Comparison of ENCODE assay signal across 1 cellular context in genomic region chr2:70141754-70142589, GRCh38.
TF ChIP-seq lines count a peak whose summit lies in the region.

No MANE protein-coding gene starts in this region.

TF ChIP-seq in HepG2, 621 proteins besides CTCF, POLR2A, EP300 and RAD21 (continued from another document and continues in another):
- no peak; the same call in 1 of the 2 replicates for TF ChIP-seq ZNF318 (CRISPR knock-in tag; IDR thresholded peaks at IDR 0.05)
- no peak; the same call in 1 of the 2 replicates for TF ChIP-seq ZFP82 (CRISPR knock-in tag; IDR thresholded peaks at IDR 0.05; ENCODE audit: borderline replicate concordance)
- 0 out of 2 replicates have a peak, but pooled peaks have one; percentile 20 for TF ChIP-seq TGIF2 (CRISPR knock-in tag; IDR thresholded peaks at IDR 0.05)
- TF ChIP-seq, protein P1, sequence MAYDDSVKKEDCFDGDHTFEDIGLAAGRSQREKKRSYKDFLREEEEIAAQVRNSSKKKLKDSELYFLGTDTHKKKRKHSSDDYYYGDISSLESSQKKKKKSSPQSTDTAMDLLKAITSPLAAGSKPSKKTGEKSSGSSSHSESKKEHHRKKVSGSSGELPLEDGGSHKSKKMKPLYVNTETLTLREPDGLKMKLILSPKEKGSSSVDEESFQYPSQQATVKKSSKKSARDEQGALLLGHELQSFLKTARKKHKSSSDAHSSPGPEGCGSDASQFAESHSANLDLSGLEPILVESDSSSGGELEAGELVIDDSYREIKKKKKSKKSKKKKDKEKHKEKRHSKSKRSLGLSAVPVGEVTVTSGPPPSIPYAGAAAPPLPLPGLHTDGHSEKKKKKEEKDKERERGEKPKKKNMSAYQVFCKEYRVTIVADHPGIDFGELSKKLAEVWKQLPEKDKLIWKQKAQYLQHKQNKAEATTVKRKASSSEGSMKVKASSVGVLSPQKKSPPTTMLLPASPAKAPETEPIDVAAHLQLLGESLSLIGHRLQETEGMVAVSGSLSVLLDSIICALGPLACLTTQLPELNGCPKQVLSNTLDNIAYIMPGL (CRISPR knock-in tag; IDR thresholded peaks at IDR 0.05; ENCODE audit: borderline replicate concordance in 1 of 2, low read depth in 1 of 2) = peak in 1 of 2 experiments; percentile 20; a peak in 1 of 4 replicates
- TF ChIP-seq, protein P2, sequence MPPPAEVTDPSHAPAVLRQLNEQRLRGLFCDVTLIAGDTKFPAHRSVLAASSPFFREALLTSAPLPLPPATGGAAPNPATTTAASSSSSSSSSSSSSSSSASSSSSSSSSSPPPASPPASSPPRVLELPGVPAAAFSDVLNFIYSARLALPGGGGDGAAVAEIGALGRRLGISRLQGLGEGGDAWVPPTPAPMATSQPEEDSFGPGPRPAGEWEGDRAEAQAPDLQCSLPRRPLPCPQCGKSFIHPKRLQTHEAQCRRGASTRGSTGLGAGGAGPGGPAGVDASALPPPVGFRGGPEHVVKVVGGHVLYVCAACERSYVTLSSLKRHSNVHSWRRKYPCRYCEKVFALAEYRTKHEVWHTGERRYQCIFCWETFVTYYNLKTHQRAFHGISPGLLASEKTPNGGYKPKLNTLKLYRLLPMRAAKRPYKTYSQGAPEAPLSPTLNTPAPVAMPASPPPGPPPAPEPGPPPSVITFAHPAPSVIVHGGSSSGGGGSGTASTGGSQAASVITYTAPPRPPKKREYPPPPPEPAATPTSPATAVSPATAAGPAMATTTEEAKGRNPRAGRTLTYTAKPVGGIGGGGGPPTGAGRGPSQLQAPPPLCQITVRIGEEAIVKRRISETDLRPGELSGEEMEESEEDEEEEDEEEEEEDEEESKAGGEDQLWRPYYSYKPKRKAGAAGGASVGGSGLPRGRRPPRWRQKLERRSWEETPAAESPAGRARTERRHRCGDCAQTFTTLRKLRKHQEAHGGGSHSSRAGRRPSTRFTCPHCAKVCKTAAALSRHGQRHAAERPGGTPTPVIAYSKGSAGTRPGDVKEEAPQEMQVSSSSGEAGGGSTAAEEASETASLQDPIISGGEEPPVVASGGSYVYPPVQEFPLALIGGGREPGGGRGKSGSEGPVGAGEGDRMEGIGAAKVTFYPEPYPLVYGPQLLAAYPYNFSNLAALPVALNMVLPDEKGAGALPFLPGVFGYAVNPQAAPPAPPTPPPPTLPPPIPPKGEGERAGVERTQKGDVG (CRISPR knock-in tag; IDR thresholded peaks at IDR 0.05; ENCODE audit: borderline replicate concordance) = no peak
- no peak for TF ChIP-seq ZNF574 (CRISPR knock-in tag; IDR thresholded peaks at IDR 0.05)
- TF ChIP-seq SRF (IDR thresholded peaks at IDR 0.05; ENCODE audit: low read depth, low read length) = no peak
- TF ChIP-seq NBN (conservative IDR thresholded peaks at IDR 0.05) = no peak
- TF ChIP-seq ERF (CRISPR knock-in tag; IDR thresholded peaks at IDR 0.05) = no peak
- no peak for TF ChIP-seq ZNF101 (CRISPR knock-in tag; IDR thresholded peaks at IDR 0.05; ENCODE audit: borderline replicate concordance, low read depth)
- peak in 1 of 2 experiments; percentile 57; a peak in 1 of 4 replicates for TF ChIP-seq ATF4 (CRISPR knock-in tag; IDR thresholded peaks at IDR 0.05)
- TF ChIP-seq PHF8 (CRISPR knock-in tag; IDR thresholded peaks at IDR 0.05) = peak; percentile 47; the same call in 1 of the 2 replicates
- 0 out of 2 replicates have a peak, but pooled peaks have one; percentile 35 for TF ChIP-seq CREBL2 (CRISPR knock-in tag; IDR thresholded peaks at IDR 0.05; ENCODE audit: borderline replicate concordance)
- TF ChIP-seq, protein P3, sequence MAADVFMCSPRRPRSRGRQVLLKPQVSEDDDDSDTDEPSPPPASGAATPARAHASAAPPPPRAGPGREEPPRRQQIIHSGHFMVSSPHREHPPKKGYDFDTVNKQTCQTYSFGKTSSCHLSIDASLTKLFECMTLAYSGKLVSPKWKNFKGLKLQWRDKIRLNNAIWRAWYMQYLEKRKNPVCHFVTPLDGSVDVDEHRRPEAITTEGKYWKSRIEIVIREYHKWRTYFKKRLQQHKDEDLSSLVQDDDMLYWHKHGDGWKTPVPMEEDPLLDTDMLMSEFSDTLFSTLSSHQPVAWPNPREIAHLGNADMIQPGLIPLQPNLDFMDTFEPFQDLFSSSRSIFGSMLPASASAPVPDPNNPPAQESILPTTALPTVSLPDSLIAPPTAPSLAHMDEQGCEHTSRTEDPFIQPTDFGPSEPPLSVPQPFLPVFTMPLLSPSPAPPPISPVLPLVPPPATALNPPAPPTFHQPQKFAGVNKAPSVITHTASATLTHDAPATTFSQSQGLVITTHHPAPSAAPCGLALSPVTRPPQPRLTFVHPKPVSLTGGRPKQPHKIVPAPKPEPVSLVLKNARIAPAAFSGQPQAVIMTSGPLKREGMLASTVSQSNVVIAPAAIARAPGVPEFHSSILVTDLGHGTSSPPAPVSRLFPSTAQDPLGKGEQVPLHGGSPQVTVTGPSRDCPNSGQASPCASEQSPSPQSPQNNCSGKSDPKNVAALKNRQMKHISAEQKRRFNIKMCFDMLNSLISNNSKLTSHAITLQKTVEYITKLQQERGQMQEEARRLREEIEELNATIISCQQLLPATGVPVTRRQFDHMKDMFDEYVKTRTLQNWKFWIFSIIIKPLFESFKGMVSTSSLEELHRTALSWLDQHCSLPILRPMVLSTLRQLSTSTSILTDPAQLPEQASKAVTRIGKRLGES (CRISPR knock-in tag; IDR thresholded peaks at IDR 0.05; ENCODE audit: borderline replicate concordance) = peak; percentile 47; the same call in 1 of the 2 replicates
- no peak for TF ChIP-seq XBP1 (CRISPR knock-in tag; IDR thresholded peaks at IDR 0.05)
- TF ChIP-seq ATRX (CRISPR knock-in tag; IDR thresholded peaks at IDR 0.05; ENCODE audit: borderline replicate concordance) = no peak
- no peak for TF ChIP-seq ZNF775 (CRISPR knock-in tag; IDR thresholded peaks at IDR 0.05; ENCODE audit: borderline replicate concordance)
- TF ChIP-seq SP1 (IDR thresholded peaks at IDR 0.05) = no peak
- no peak; the same call in 1 of the 2 replicates for TF ChIP-seq SP1 (CRISPR knock-in tag; IDR thresholded peaks at IDR 0.05)
- TF ChIP-seq SRY (CRISPR knock-in tag; IDR thresholded peaks at IDR 0.05) = peak; percentile 31
- no peak for TF ChIP-seq DPF2 (CRISPR knock-in tag; IDR thresholded peaks at IDR 0.05; ENCODE audit: borderline replicate concordance, low read depth)
- TF ChIP-seq PTBP1 (IDR thresholded peaks at IDR 0.05; ENCODE audit: low read depth, low read length, poor library complexity, severe bottlenecking) = no peak
- TF ChIP-seq CBX1 (IDR thresholded peaks at IDR 0.05; ENCODE audit: low read depth) = no peak
- TF ChIP-seq SRSF1 (optimal IDR thresholded peaks at IDR 0.05; ENCODE audit: low read depth, low read length) = no peak
- TF ChIP-seq STAT5B (CRISPR knock-in tag; IDR thresholded peaks at IDR 0.05) = no peak
- no peak for TF ChIP-seq RARG (CRISPR knock-in tag; IDR thresholded peaks at IDR 0.05; ENCODE audit: low read depth)
- TF ChIP-seq TRIM22 (IDR thresholded peaks at IDR 0.05) = no peak
- TF ChIP-seq, protein P4, sequence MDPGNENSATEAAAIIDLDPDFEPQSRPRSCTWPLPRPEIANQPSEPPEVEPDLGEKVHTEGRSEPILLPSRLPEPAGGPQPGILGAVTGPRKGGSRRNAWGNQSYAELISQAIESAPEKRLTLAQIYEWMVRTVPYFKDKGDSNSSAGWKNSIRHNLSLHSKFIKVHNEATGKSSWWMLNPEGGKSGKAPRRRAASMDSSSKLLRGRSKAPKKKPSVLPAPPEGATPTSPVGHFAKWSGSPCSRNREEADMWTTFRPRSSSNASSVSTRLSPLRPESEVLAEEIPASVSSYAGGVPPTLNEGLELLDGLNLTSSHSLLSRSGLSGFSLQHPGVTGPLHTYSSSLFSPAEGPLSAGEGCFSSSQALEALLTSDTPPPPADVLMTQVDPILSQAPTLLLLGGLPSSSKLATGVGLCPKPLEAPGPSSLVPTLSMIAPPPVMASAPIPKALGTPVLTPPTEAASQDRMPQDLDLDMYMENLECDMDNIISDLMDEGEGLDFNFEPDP (CRISPR knock-in tag; conservative IDR thresholded peaks at IDR 0.05) = peak; percentile 96; the same call in 1 of the 2 replicates
- peak; percentile 98 for TF ChIP-seq ZNF263 (CRISPR knock-in tag; IDR thresholded peaks at IDR 0.05)
